ENCODE assay signal across 5 cellular contexts in genomic region chr6:2309138-2309537, GRCh38.
"Had no signal": no experiment of that assay in that cellular context is flagged by ENCODE, and none has a peak within 500 bp of the region (broad histone marks: within the 10 kb centered on the region; RNA-seq: fewer than 3 reads in every experiment).

No MANE protein-coding gene starts in this region.

- DNase-seq: IMR-90 had no signal

- H3K4me3 ChIP-seq: K562 had no signal

- FAIRE-seq: HepG2, HTR-8/SVneo, K562 had no signal

- ATAC-seq: HepG2, K562 had no signal

- H3K27ac ChIP-seq: HL-60 had no signal
